In genomic region chr5:1423901-1424603, GRCh38 we compare ENCODE assay signal across 26 cellular contexts. TPM values are rescaled to one million over a fixed set of nuclear protein-coding genes. Genes with fewer than 3 reads are reported as not detected.
DNase-seq lines count a peak whose midpoint lies in the region; ATAC-seq and TF ChIP-seq lines count a peak whose summit lies in the region.
"Had no signal": no experiment of that assay in that cellular context is flagged by ENCODE, and none has a peak within 500 bp of the region (broad histone marks: within the 10 kb centered on the region; RNA-seq: fewer than 3 reads in every experiment).

No MANE protein-coding gene starts in this region.

- no peak overlapping the region for H3K23ac ChIP-seq in neuronal stem cell (ENCODE audit: low read depth, low read length, poor library complexity)
- no peak overlapping the region for H3K23ac ChIP-seq in mesendoderm (ENCODE audit: low read length)

- H3K56ac ChIP-seq in mesendoderm (ENCODE audit: low read length) = no peak overlapping the region

- no peak overlapping the region for H3K4ac ChIP-seq in neuronal stem cell (ENCODE audit: low read length)
- no peak overlapping the region for H3K4ac ChIP-seq in mesendoderm (ENCODE audit: low read depth, low read length)

- H2BK15ac ChIP-seq in neuronal stem cell (ENCODE audit: low read length) (no peak overlapping the region), mesendoderm (replicated peaks; ENCODE audit: low read depth) (no peak overlapping the region)

- H3K4me3 ChIP-seq in right atrium auricular region (no peak overlapping the region), neuronal stem cell (ENCODE audit: low read length in 2 of 2) (peak overlapping the region in 1 of 2 donors; percentile 62), mesendoderm (ENCODE audit: low read length) (no peak overlapping the region)

- H3K79me1 ChIP-seq in neuronal stem cell (ENCODE audit: low read depth, low read length) = no peaks in the 10 kb centered on the region
- no peaks in the 10 kb centered on the region for H3K79me1 ChIP-seq in mesendoderm (ENCODE audit: low read length)

- H3K9me3 ChIP-seq in right atrium auricular region (peaks cover 6 to 23% of the 10 kb centered on the region in 2 donors), neuronal stem cell (replicated peaks in 1 of 2; ENCODE audit: control insufficient read depth in 2 of 2, insufficient read depth in 1 of 2, low read depth in 1 of 2, low read length in 2 of 2) (peaks cover 11 to 15% of the 10 kb centered on the region in 2 donors)
- H3K9me3 ChIP-seq: BE2C had no signal

- peak overlapping the region; percentile 96 for H2BK120ac ChIP-seq in neuronal stem cell (ENCODE audit: low read depth, low read length)
- H2BK120ac ChIP-seq in mesendoderm (ENCODE audit: low read depth, low read length) = no peak overlapping the region

- H2BK5ac ChIP-seq in neuronal stem cell (ENCODE audit: low read length) (no peak overlapping the region), mesendoderm (ENCODE audit: low read length) (no peak overlapping the region)

- H3K36me3 ChIP-seq in right atrium auricular region (no peaks in the 10 kb centered on the region), neuronal stem cell (replicated peaks in 1 of 2; ENCODE audit: control insufficient read depth in 2 of 2, insufficient read depth in 2 of 2, low read length in 2 of 2) (no peaks in the 10 kb centered on the region), mesendoderm (ENCODE audit: control insufficient read depth, insufficient read depth, low read length) (no peaks in the 10 kb centered on the region)
- H3K36me3 ChIP-seq: BE2C had no signal

- no CpG with 5 or more reads among the region's 19 CpGs for WGBS in neuronal stem cell (ENCODE audit: extremely low coverage in 2 of 2, insufficient read length in 2 of 2, insufficient replicate concordance in 1 of 2), 2 donors
- WGBS in mesendoderm (ENCODE audit: extremely low coverage, insufficient coverage, low lambda C conversion rate) = no CpG with 5 or more reads among the region's 19 CpGs

- TF ChIP-seq CTCF in right atrium auricular region (IDR thresholded peaks at IDR 0.05) = no peak
- TF ChIP-seq CTCF in endothelial cell (IDR thresholded peaks at IDR 0.05; ENCODE audit: unreplicated experiment) = no peak

- no peak overlapping the region for H3K4me2 ChIP-seq in neuronal stem cell (ENCODE audit: insufficient read depth, low read length, poor library complexity, severe bottlenecking)
- H3K4me2 ChIP-seq in mesendoderm (ENCODE audit: low read length) = no peak overlapping the region
- H3K4me2 ChIP-seq: SK-N-SH had no signal

- H4K5ac ChIP-seq in mesendoderm (ENCODE audit: low read length) = no peak overlapping the region

- no peak overlapping the region for H2BK12ac ChIP-seq in neuronal stem cell (ENCODE audit: low read length)

- ATAC-seq in Right ventricle myocardium inferior (no peak), GM21619 (IDR thresholded peaks at IDR 0.05; ENCODE audit: unreplicated experiment) (no peak)
- no peak for ATAC-seq in stimulated activated effector memory CD8-positive, alpha-beta T cell treated with anti-CD3 and anti-CD28 coated beads, Interleukin-12 subunit alpha, Interleukin-12 subunit beta, amount 100 ng/mL, for 72 hours

- no peak overlapping the region for H3K4me3 Mint-ChIP-seq in endothelial cell (ENCODE audit: unreplicated experiment)
- H3K4me3 Mint-ChIP-seq in stimulated activated effector memory CD8-positive, alpha-beta T cell treated with anti-CD3 and anti-CD28 coated beads, Interleukin-12 subunit alpha, Interleukin-12 subunit beta, amount 100 ng/mL, for 72 hours = no peak overlapping the region

- H3K79me2 ChIP-seq in mesendoderm (ENCODE audit: control insufficient read depth, insufficient read depth, low read length) = no peaks in the 10 kb centered on the region

- H3K18ac ChIP-seq in neuronal stem cell (ENCODE audit: low read length) = peak overlapping the region; percentile 38
- H3K18ac ChIP-seq in mesendoderm (ENCODE audit: low read length) = no peak overlapping the region

- intact Hi-C loops in Right ventricle myocardium inferior (cut with DNase I) = no loop called here

- H3K36me3 Mint-ChIP-seq in endothelial cell (ENCODE audit: low read depth, unreplicated experiment) = peaks cover 3% of the 10 kb centered on the region
- H3K36me3 Mint-ChIP-seq in stimulated activated effector memory CD8-positive, alpha-beta T cell treated with anti-CD3 and anti-CD28 coated beads, Interleukin-12 subunit alpha, Interleukin-12 subunit beta, amount 100 ng/mL, for 72 hours = no peaks in the 10 kb centered on the region
- H3K36me3 Mint-ChIP-seq: CD14-positive monocyte had no signal

- no peak overlapping the region for H2AFZ ChIP-seq in neuronal stem cell (ENCODE audit: low read length)

- peaks cover 2% of the 10 kb centered on the region for H3K4me1 Mint-ChIP-seq in endothelial cell (ENCODE audit: unreplicated experiment)
- H3K4me1 Mint-ChIP-seq in stimulated activated effector memory CD8-positive, alpha-beta T cell treated with anti-CD3 and anti-CD28 coated beads, Interleukin-12 subunit alpha, Interleukin-12 subunit beta, amount 100 ng/mL, for 72 hours = peaks cover 5% of the 10 kb centered on the region
- H3K4me1 Mint-ChIP-seq: CD14-positive monocyte had no signal

- no peak overlapping the region for H4K8ac ChIP-seq in neuronal stem cell (ENCODE audit: low read depth, low read length)
- no peak overlapping the region for H4K8ac ChIP-seq in mesendoderm (ENCODE audit: low read depth, low read length)

- peak overlapping the region; percentile 21 for H3K14ac ChIP-seq in neuronal stem cell (ENCODE audit: low read length)

- H3K9ac ChIP-seq in neuronal stem cell (ENCODE audit: low read depth, low read length, poor library complexity) = no peak overlapping the region
- H3K9ac ChIP-seq in mesendoderm (ENCODE audit: low read length) = no peak overlapping the region
- H3K9ac ChIP-seq: SK-N-SH had no signal

- DNase-seq in Right ventricle myocardium inferior (ENCODE audit: missing footprints) = peak; percentile 53
- DNase-seq in right atrium auricular region (ENCODE audit: low spot score) = no peak
- DNase-seq in endothelial cell (ENCODE audit: low spot score) = no peak
- no peak for DNase-seq in neuronal stem cell (ENCODE audit: low spot score)
- no peak for DNase-seq in stimulated activated effector memory CD8-positive, alpha-beta T cell treated with anti-CD3 and anti-CD28 coated beads, Interleukin-12 subunit alpha, Interleukin-12 subunit beta, amount 100 ng/mL, for 72 hours (ENCODE audit: low spot score in 2 of 2)
- no peak for DNase-seq in effector CD8-positive, alpha-beta T cell (lab: John Stamatoyannopoulos, UW)
- no peak for DNase-seq in mesendoderm
- DNase-seq: BE2C, Calu3, DMS153, DND-41, H7, KBM-7, NCI-H1105 treated with DMSO at 0.1 percent for 48 hours, NCI-H2029 treated with DMSO at 0.1 percent for 48 hours, NCI-H2227 treated with DMSO at 0.1 percent for 48 hours, NCI-H526 treated with DMSO at 0.1 percent for 48 hours, SK-N-SH had no signal

- H3K9me3 Mint-ChIP-seq in endothelial cell (ENCODE audit: unreplicated experiment) = peaks cover 6% of the 10 kb centered on the region
- H3K9me3 Mint-ChIP-seq in stimulated activated effector memory CD8-positive, alpha-beta T cell treated with anti-CD3 and anti-CD28 coated beads, Interleukin-12 subunit alpha, Interleukin-12 subunit beta, amount 100 ng/mL, for 72 hours = peaks cover 14% of the 10 kb centered on the region

- H3K27ac ChIP-seq in right atrium auricular region (no peak overlapping the region), neuronal stem cell (replicated peaks; ENCODE audit: low read length) (no peak overlapping the region), mesendoderm (ENCODE audit: low read depth, low read length) (no peak overlapping the region)
- H3K27ac ChIP-seq: 22Rv1, RWPE1 had no signal

- H3K4me1 ChIP-seq in right atrium auricular region (peaks cover 0 to 4% of the 10 kb centered on the region in 2 donors), neuronal stem cell (ENCODE audit: control insufficient read depth in 2 of 2, insufficient read depth in 1 of 2, low read depth in 1 of 2, low read length in 2 of 2) (no peaks in the 10 kb centered on the region), mesendoderm (ENCODE audit: control insufficient read depth, low read depth, low read length) (no peaks in the 10 kb centered on the region)
- H3K4me1 ChIP-seq: BE2C had no signal

- H4K91ac ChIP-seq in neuronal stem cell (ENCODE audit: low read depth, low read length, poor library complexity) = no peak overlapping the region

- H2AK5ac ChIP-seq in neuronal stem cell (ENCODE audit: low read depth, low read length) (no peak overlapping the region), mesendoderm (ENCODE audit: low read length) (no peak overlapping the region)

- H3K27ac Mint-ChIP-seq in endothelial cell (ENCODE audit: unreplicated experiment) = peak overlapping the region; percentile 61
- H3K27ac Mint-ChIP-seq in stimulated activated effector memory CD8-positive, alpha-beta T cell treated with anti-CD3 and anti-CD28 coated beads, Interleukin-12 subunit alpha, Interleukin-12 subunit beta, amount 100 ng/mL, for 72 hours = peak overlapping the region; percentile 67
- H3K27ac Mint-ChIP-seq: CD14-positive monocyte had no signal

- H3K27me3 ChIP-seq in right atrium auricular region (no peaks in the 10 kb centered on the region), neuronal stem cell (ENCODE audit: control insufficient read depth in 3 of 3, insufficient read depth in 3 of 3, low read depth in 1 of 3, low read length in 3 of 3) (peaks cover 0 to 5% (median 0%) of the 10 kb centered on the region in 3 experiments), mesendoderm (ENCODE audit: insufficient read depth, low read length, poor library complexity) (no peaks in the 10 kb centered on the region)

- peaks cover 23% of the 10 kb centered on the region for H3K27me3 Mint-ChIP-seq in endothelial cell (ENCODE audit: unreplicated experiment)

RNA-seq across cellular contexts. Expression of gene SLC6A3, which starts 21.2 kb away (rescaled TPM):
- not detected for total RNA-seq in Right ventricle myocardium inferior
- total RNA-seq in right atrium auricular region = under 1 TPM in 1 of 2 donors, not detected in 1; 0.16 TPM
- total RNA-seq in endothelial cell (ENCODE audit: unreplicated experiment) = 0.10 TPM
- 0.26 TPM for polyA plus RNA-seq in neuronal stem cell (2013, experiment 1 of 2)
- 0.15 TPM for polyA plus RNA-seq in neuronal stem cell (2013, experiment 2 of 2)
- 0.15 TPM for polyA plus RNA-seq in mesendoderm (2013, experiment 1 of 2)
- 0.11 TPM for polyA plus RNA-seq in mesendoderm (2013, experiment 2 of 2)
- total RNA-seq: Calu3, HT1080, LHCN-M2, MCF 10A, NCI-H460 had no signal
- polyA plus RNA-seq: CD14-positive monocyte, SK-N-SH had no signal
